In the genomic region with DNA sequence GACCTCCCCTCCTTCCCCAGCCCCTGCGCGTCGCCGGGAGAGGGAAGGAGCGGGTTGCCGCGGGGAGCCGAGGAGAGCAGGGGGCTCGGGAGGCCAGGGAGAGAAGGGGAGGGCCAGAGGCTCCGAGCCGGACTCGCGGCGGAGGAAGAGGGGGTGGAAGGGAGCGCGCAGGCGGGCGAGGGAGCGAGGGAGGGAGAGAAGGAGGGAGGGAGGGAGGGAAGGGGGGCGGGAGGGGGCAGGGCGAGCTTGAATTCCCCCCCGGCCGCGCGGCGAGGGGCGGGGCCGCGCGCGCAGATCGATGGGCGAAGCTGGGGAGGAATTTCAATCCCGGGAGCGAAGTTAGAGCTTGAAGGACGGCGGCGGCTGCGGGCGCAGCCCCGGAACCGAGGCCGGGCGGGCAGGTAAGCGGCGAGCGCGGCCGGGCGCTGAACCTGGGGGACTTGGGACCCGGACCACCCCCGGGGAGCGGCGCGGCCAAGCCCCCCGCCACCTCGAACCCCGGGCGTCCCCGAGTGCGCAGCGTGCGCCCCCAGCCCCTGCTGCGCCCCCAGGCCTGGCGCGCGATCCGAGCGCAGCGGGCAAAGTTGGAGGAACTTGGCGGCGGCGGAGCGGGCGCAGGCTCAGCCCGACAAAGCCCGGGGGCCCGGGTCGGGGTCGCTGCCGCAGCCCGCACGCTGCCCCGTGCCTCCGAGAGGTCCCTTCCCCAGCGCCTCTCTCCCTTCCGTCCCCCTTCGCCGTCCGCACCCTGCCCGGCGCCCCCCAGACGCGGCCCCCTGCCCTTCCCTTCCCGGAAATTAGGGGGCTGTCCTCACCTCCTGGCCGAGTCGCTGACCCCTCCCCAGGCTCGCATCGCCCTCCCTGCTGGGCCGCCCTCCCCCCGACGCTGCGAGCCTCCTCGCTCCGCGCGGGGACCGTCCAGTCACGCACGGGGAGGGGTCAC, we compare ENCODE assay signal across 8 cellular contexts. TPM values are rescaled to one million over a fixed set of nuclear protein-coding genes. Genes with fewer than 3 reads are reported as not detected.
DNase-seq lines count a peak whose midpoint lies in the region; ATAC-seq and TF ChIP-seq lines count a peak whose summit lies in the region.

TSS of gene ELFN1 (plus strand) at position 324 of the 940 bp plus-strand sequence. CDS start 74,320 bp downstream, outside the sequence.

- H3K9me3 Mint-ChIP-seq in activated CD4-positive, alpha-beta T cell treated with anti-CD3 and anti-CD28 coated beads, Interleukin-2, amount 10 ng/mL, durations not matched to agents 24 days and 14 days = no peaks in the 10 kb centered on the region

- no peak for TF ChIP-seq CTCF in tibial artery (IDR thresholded peaks at IDR 0.05)

- H3K9me3 ChIP-seq in iPS-18c (ENCODE audit: control insufficient read depth, insufficient read depth, low read length) (no peaks in the 10 kb centered on the region), tibial artery (no peaks in the 10 kb centered on the region)

- H3K27me3 ChIP-seq in tibial artery = peaks cover 0 to 98% of the 10 kb centered on the region in 2 donors

- no peaks in the 10 kb centered on the region for H3K36me3 Mint-ChIP-seq in activated CD4-positive, alpha-beta T cell treated with anti-CD3 and anti-CD28 coated beads, Interleukin-2, amount 10 ng/mL, durations not matched to agents 24 days and 14 days (ENCODE audit: low read depth)

- H3K4me1 Mint-ChIP-seq in activated CD4-positive, alpha-beta T cell treated with anti-CD3 and anti-CD28 coated beads, Interleukin-2, amount 10 ng/mL, durations not matched to agents 24 days and 14 days = peaks cover 4% of the 10 kb centered on the region

- H3K4me3 Mint-ChIP-seq in activated CD4-positive, alpha-beta T cell treated with anti-CD3 and anti-CD28 coated beads, Interleukin-2, amount 10 ng/mL, durations not matched to agents 24 days and 14 days = peak within 1 kb of the TSS; percentile 36

- H3K27me3 Mint-ChIP-seq in activated CD4-positive, alpha-beta T cell treated with anti-CD3 and anti-CD28 coated beads, Interleukin-2, amount 10 ng/mL, durations not matched to agents 24 days and 14 days = peaks cover 26% of the 10 kb centered on the region

- H3K36me3 ChIP-seq in tibial artery = no peaks in the 10 kb centered on the region

- peak within 1 kb of the TSS; percentile 65 for H3K4me3 ChIP-seq in iPS-18c (ENCODE audit: insufficient read depth, low read depth, low read length)
- H3K4me3 ChIP-seq in tibial artery = peak within 1 kb of the TSS in 1 of 2 donors; percentile 46

- H3K27ac ChIP-seq in tibial artery = no peak within 1 kb of the TSS

- peaks cover 0 to 52% (median 41%) of the 10 kb centered on the region in 4 donors for H3K4me1 ChIP-seq in tibial artery

- DNase-seq in activated CD4-positive, alpha-beta T cell treated with anti-CD3 and anti-CD28 coated beads, Interleukin-2, amount 10 ng/mL, durations not matched to agents 24 days and 14 days = no peak
- no peak for DNase-seq in activated CD4-positive, alpha-beta T cell treated with anti-CD3 and anti-CD28 coated beads for 48 hours
- peak; percentile 46 for DNase-seq in activated CD8-positive, alpha-beta memory T cell treated with anti-CD3 and anti-CD28 coated beads, Interleukin-2, amount 50 U/mL, for 48 hours
- peak; percentile 7 to 64 for DNase-seq in tibial artery
- DNase-seq in OCI-M2 (lab: John Stamatoyannopoulos, UW; ENCODE audit: unreplicated experiment) = no peak
- DNase-seq in midbrain (lab: John Stamatoyannopoulos, UW) = no peak

- intact Hi-C loops in activated CD4-positive, alpha-beta T cell treated with anti-CD3 and anti-CD28 coated beads, Interleukin-2, amount 10 ng/mL, durations not matched to agents 24 days and 14 days (cut with micrococcal nuclease) = loop anchor here (10.0 kb wide), 1 partner anchor 425 kb away; no protein-coding TSS in a partner anchor
- intact Hi-C loops in tibial artery (cut with DNase I; ENCODE audit: low total_unique reads) = loop anchor here (5.0 to 10.0 kb wide), 2 partner anchors 542 to 675 kb away; no protein-coding TSS in a partner anchor

- H3K27ac Mint-ChIP-seq in activated CD4-positive, alpha-beta T cell treated with anti-CD3 and anti-CD28 coated beads, Interleukin-2, amount 10 ng/mL, durations not matched to agents 24 days and 14 days = no peak within 1 kb of the TSS

- ATAC-seq in GM18519 (IDR thresholded peaks at IDR 0.05; ENCODE audit: low FRiP score, unreplicated experiment) = no peak

RNA-seq across cellular contexts. Expression of gene ELFN1, which starts in this region (rescaled TPM):
- not detected in 2 replicates for total RNA-seq in activated CD4-positive, alpha-beta T cell treated with anti-CD3 and anti-CD28 coated beads, Interleukin-2, amount 10 ng/mL, durations not matched to agents 24 days and 14 days

Comparison
In these comparisons a context has a peak if more than half of its experiments do, and no peak if none do; other contexts are left out.
1. DNase-seq: peak in activated CD8-positive, alpha-beta memory T cell treated with anti-CD3 and anti-CD28 coated beads, Interleukin-2, amount 50 U/mL, for 48 hours (single experiment) and tibial artery (2 of 2); none in activated CD4-positive, alpha-beta T cell treated with anti-CD3 and anti-CD28 coated beads, Interleukin-2, amount 10 ng/mL, durations not matched to agents 24 days and 14 days (single experiment), activated CD4-positive, alpha-beta T cell treated with anti-CD3 and anti-CD28 coated beads for 48 hours (single experiment), OCI-M2 (single experiment) and midbrain (single experiment).